Comparison of ENCODE assay signal across 8 cellular contexts in the genomic region with DNA sequence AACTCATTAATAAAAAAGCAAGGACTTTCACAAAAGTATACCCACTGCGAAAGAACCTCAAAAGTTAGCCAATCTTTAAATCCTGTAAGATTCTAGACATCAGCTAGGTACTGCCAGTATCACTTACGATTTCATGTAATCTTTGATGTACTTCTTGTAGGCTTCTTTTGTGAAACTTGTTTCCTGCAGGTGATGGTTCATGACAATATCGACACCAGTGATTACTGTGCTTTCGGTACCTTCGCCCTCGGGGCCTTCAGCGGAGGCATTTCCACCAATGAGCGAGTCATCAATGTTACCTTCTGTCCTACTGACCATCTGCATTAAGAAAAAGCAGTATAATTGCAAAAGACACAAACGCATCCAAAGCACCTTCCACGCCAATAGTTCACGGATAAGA. TPM values are rescaled to one million over a fixed set of nuclear protein-coding genes. Genes with fewer than 3 reads are reported as not detected.
DNase-seq lines count a peak whose midpoint lies in the region; ATAC-seq and TF ChIP-seq lines count a peak whose summit lies in the region.

No MANE protein-coding gene starts in this region.

- H3K4me1 ChIP-seq in duodenal mucosa (ENCODE audit: control insufficient read depth in 1 of 2, insufficient read depth in 2 of 2, low read length in 2 of 2) (peaks cover 55 to 56% of the 10 kb centered on the region in 2 donors), neuron (ENCODE audit: insufficient read depth, low read length) (peaks cover 24% of the 10 kb centered on the region)

- H3K9me3 ChIP-seq in duodenal mucosa (ENCODE audit: control insufficient read depth in 1 of 2, low read length in 2 of 2) = no peaks in the 10 kb centered on the region
- peaks cover 2% of the 10 kb centered on the region for H3K9me3 ChIP-seq in neuron (ENCODE audit: low read length)

- H3K4me3 ChIP-seq in BJ (ENCODE audit: low read depth, low read length) (peak overlapping the region; percentile 98), duodenal mucosa (ENCODE audit: low read depth in 1 of 2, low read length in 2 of 2) (peak overlapping the region; percentile 86 to 93), neuron (ENCODE audit: low read length) (peak overlapping the region; percentile 88)

- H3K27ac ChIP-seq in RWPE1 (peak overlapping the region; percentile 98), duodenal mucosa (ENCODE audit: low read depth, low read length) (peak overlapping the region; percentile 100)

- POLR2A ChIA-PET in BJ (lab: Charles Lee) = interaction anchor here (0.6 to 1.1 kb wide), 3 partner anchors 11 to 243 kb away, joined by 3 to 9 read pairs (median 5); no protein-coding TSS in a partner anchor
- POLR2A ChIA-PET in RWPE1 (lab: Yijun Ruan, JAX; ENCODE audit: low non-redundant PET) = interaction anchor here (1.0 kb wide), 1 partner anchor 23 kb away, joined by 3 read pairs; no protein-coding TSS in a partner anchor

- no peak overlapping the region for H2AFZ ChIP-seq in neuron (ENCODE audit: low read depth, low read length)

- DNase-seq in BJ (ENCODE audit: low read depth) (no peak), RWPE1 (ENCODE audit: low spot score) (no peak), sciatic nerve (ENCODE audit: low spot score) (no peak), foreskin melanocyte (no peak)

- TF ChIP-seq CTCF in BJ (IDR thresholded peaks at IDR 0.05; ENCODE audit: insufficient read depth, low read depth, low read length) = no peak
- no peak for TF ChIP-seq CTCF in RWPE1 (conservative IDR thresholded peaks at IDR 0.05; ENCODE audit: low read depth)

- peak overlapping the region; percentile 98 to 99 for H3K9ac ChIP-seq in duodenal mucosa (ENCODE audit: low read depth in 1 of 2, low read length in 2 of 2)

- ATAC-seq in sciatic nerve = no peak
- no peak for ATAC-seq in HG02840 (IDR thresholded peaks at IDR 0.05; ENCODE audit: low FRiP score, unreplicated experiment)
- ATAC-seq in GM21786 (IDR thresholded peaks at IDR 0.05; ENCODE audit: unreplicated experiment) = no peak

- CTCF ChIA-PET in BJ (lab: Yijun Ruan, JAX) (interaction anchor here (1.0 to 1.3 kb wide), 3 partner anchors 9 to 53 kb away, joined by 3 to 4 read pairs (median 3); no protein-coding TSS in a partner anchor), RWPE1 (lab: Yijun Ruan, JAX) (interaction anchor here (1.1 kb wide), 1 partner anchor 30 kb away, joined by 4 read pairs; no protein-coding TSS in a partner anchor)

- H3K27me3 ChIP-seq in BJ (ENCODE audit: control insufficient read depth, insufficient read depth, low read length) = no peaks in the 10 kb centered on the region
- H3K27me3 ChIP-seq in duodenal mucosa (ENCODE audit: control insufficient read depth in 1 of 2, insufficient read depth in 2 of 2, low read length in 2 of 2) = no peaks in the 10 kb centered on the region
- H3K27me3 ChIP-seq in neuron (ENCODE audit: insufficient read depth, low read length) = no peaks in the 10 kb centered on the region

- intact Hi-C loops in sciatic nerve (cut with DNase I) = no loop called here

- H3K36me3 ChIP-seq in BJ (ENCODE audit: control insufficient read depth, insufficient read depth, low read length) (peaks cover 22% of the 10 kb centered on the region), duodenal mucosa (ENCODE audit: control insufficient read depth in 1 of 2, insufficient read depth in 2 of 2, low read length in 2 of 2) (peaks cover 42 to 51% of the 10 kb centered on the region in 2 donors), neuron (ENCODE audit: insufficient read depth, low read length) (peaks cover 57% of the 10 kb centered on the region)

RNA-seq across cellular contexts. Expression of gene TPT1, which starts 1.1 kb away (rescaled TPM):
- polyA plus RNA-seq in BJ (2011; rRNA removed) = 2,445 and 5,635 TPM in 2 replicates
- 856 and 1,154 TPM in 2 replicates for polyA minus RNA-seq in BJ (2011; rRNA and poly(A)+ RNA removed)
- 3,518 TPM for total RNA-seq in sciatic nerve
